8 cellular contexts compared by ENCODE assay signal in genomic region chr15:74489518-74490338, GRCh38. TPM values are rescaled to one million over a fixed set of nuclear protein-coding genes. Genes with fewer than 3 reads are reported as not detected.
DNase-seq lines count a peak whose midpoint lies in the region; ATAC-seq and TF ChIP-seq lines count a peak whose summit lies in the region.

No MANE protein-coding gene starts in this region.

- H3K4me3 Mint-ChIP-seq in natural killer cell, result peak overlapping the region; percentile 43

- peak overlapping the region; percentile 41 to 78 for H3K27ac Mint-ChIP-seq in natural killer cell

- intact Hi-C loops in natural killer cell (cut with micrococcal nuclease), result loop anchor here (1.0 to 2.0 kb wide), 3 partner anchors 29 to 116 kb away; partner anchors contain the start of gene UBL7

- peak; percentile 86 to 94 (median 93) for ATAC-seq in natural killer cell
- ATAC-seq in HG02588 (IDR thresholded peaks at IDR 0.05; ENCODE audit: unreplicated experiment), result no peak

- peaks cover 14% of the 10 kb centered on the region in 2 donors for H3K4me1 Mint-ChIP-seq in natural killer cell

- TF ChIP-seq CTCF in epithelial cell of esophagus (IDR thresholded peaks at IDR 0.05; ENCODE audit: insufficient read depth, low read depth, low read length, missing control alignments) (peak; percentile 74), natural killer cell (IDR thresholded peaks at IDR 0.05) (peak; percentile 76)

- DNase-seq in EL (peak; percentile 52), HCEC 1CT (peak; percentile 36), NCI-H748 (lab: John Stamatoyannopoulos, UW; ENCODE audit: unreplicated experiment) (peak; percentile 65), epithelial cell of esophagus (ENCODE audit: low read depth) (peak; percentile 69), natural killer cell (peak; percentile 59), superior temporal gyrus (ENCODE audit: extremely low spot score) (peak; percentile 58)
- DNase-seq in activated CD8-positive, alpha-beta memory T cell treated with anti-CD3 and anti-CD28 coated beads, Interleukin-2, amount 50 U/mL, for 1 hour (ENCODE audit: extremely low read depth), result peak; percentile 54

- no peaks in the 10 kb centered on the region for H3K9me3 Mint-ChIP-seq in natural killer cell

- no peak overlapping the region for H3K4me3 ChIP-seq in epithelial cell of esophagus (ENCODE audit: low read length)

- no peaks in the 10 kb centered on the region for H3K36me3 Mint-ChIP-seq in natural killer cell

- no peaks in the 10 kb centered on the region for H3K27me3 Mint-ChIP-seq in natural killer cell (ENCODE audit: low read depth in 2 of 2)

RNA-seq across cellular contexts. Expression of gene UBL7, which starts 28.8 kb away (rescaled TPM):
- total RNA-seq in natural killer cell, result 10 to 100 TPM; 25.1 to 38.7 (median 29.0) TPM

RNA-seq across cellular contexts. Expression of gene ARID3B, which starts 51.3 kb away (rescaled TPM):
- total RNA-seq in natural killer cell, result 10 to 100 TPM; 56.4 to 59.2 (median 58.3) TPM

RNA-seq across cellular contexts. Expression of gene SEMA7A, which starts 56.0 kb away (rescaled TPM):
- total RNA-seq in natural killer cell, result 10 to 100 TPM in 1 of 3 donors, 1 to 10 TPM in 2; 4.7 to 46.2 (median 9.0) TPM
